In genomic region chr2:30336978-30337841, GRCh38 we compare ENCODE assay signal across 8 cellular contexts.
DNase-seq lines count a peak whose midpoint lies in the region; ATAC-seq, FAIRE-seq and TF ChIP-seq lines count a peak whose summit lies in the region.

No MANE protein-coding gene starts in this region.

- no peak overlapping the region for H3K4me3 Mint-ChIP-seq in astrocyte (ENCODE audit: unreplicated experiment)

- DNase-seq in OCI-LY7 (ENCODE audit: low spot score) (peak; percentile 90), astrocyte (ENCODE audit: low read depth) (peak; percentile 9), HPDE6-E6E7 (ENCODE audit: extremely low spot score) (no peak), medulla oblongata (ENCODE audit: extremely low spot score) (no peak), GOT3 (lab: John Stamatoyannopoulos, UW) (no peak)

- H4K20me1 ChIP-seq in OCI-LY7 (ENCODE audit: insufficient read depth, low read length) (no peaks in the 10 kb centered on the region), astrocyte (ENCODE audit: insufficient read depth, low read length) (no peaks in the 10 kb centered on the region)

- peak; percentile 23 for TF ChIP-seq POLR2A in GM18526 (IDR thresholded peaks at IDR 0.05; ENCODE audit: extremely low read depth, insufficient read length)

- no peaks in the 10 kb centered on the region for H3K27me3 ChIP-seq in astrocyte (ENCODE audit: insufficient read depth, low read length)
- no peaks in the 10 kb centered on the region for H3K27me3 ChIP-seq in thymus (ENCODE audit: control insufficient read depth, insufficient read depth)

- H3K4me3 ChIP-seq in OCI-LY7 (ENCODE audit: low read depth, low read length, poor library complexity, severe bottlenecking) (peak overlapping the region; percentile 48), astrocyte (ENCODE audit: insufficient read depth, low read depth, low read length) (no peak overlapping the region), thymus (ENCODE audit: low read length) (peak overlapping the region; percentile 29)

- H3K36me3 ChIP-seq in OCI-LY7 (ENCODE audit: insufficient read depth, low read length) (no peaks in the 10 kb centered on the region), astrocyte (ENCODE audit: insufficient read depth, low read length) (no peaks in the 10 kb centered on the region), thymus (ENCODE audit: control insufficient read depth, insufficient read depth) (no peaks in the 10 kb centered on the region)

- H3K4me2 ChIP-seq in OCI-LY7 (ENCODE audit: low read length) (peak overlapping the region; percentile 79), astrocyte (ENCODE audit: low read length) (no peak overlapping the region)

- H3K27ac ChIP-seq in OCI-LY7 (ENCODE audit: low read depth, low read length, poor library complexity, severe bottlenecking): peak overlapping the region; percentile 87
- H3K27ac ChIP-seq in astrocyte (ENCODE audit: low read depth, low read length): no peak overlapping the region
- peak overlapping the region; percentile 100 for H3K27ac ChIP-seq in thymus (ENCODE audit: low read depth)

- intact Hi-C loops in OCI-LY7 (cut with micrococcal nuclease; ENCODE audit: unreplicated experiment): loop anchor here (1.0 to 5.0 kb wide), 9 partner anchors 26 to 375 kb away; partner anchors contain the start of genes LCLAT1 and YPEL5

- peaks cover 10% of the 10 kb centered on the region for H3K4me1 Mint-ChIP-seq in astrocyte (ENCODE audit: low read depth, unreplicated experiment)

- no TSS peak for BruUV-seq in OCI-LY7 (replicated peaks; lab: Mats Ljungman, UMichigan)

- TF ChIP-seq CTCF in OCI-LY7 (conservative IDR thresholded peaks at IDR 0.05; ENCODE audit: low read length): no peak
- no peak for TF ChIP-seq CTCF in astrocyte (IDR thresholded peaks at IDR 0.05; ENCODE audit: insufficient read depth, low read depth, low read length)

- peak; percentile 93 for ATAC-seq in HG02798 (IDR thresholded peaks at IDR 0.05; ENCODE audit: poor library complexity, unreplicated experiment)

- H3K27me3 Mint-ChIP-seq in astrocyte (ENCODE audit: low read depth, unreplicated experiment): no peaks in the 10 kb centered on the region

- CTCF ChIA-PET in OCI-LY7 (lab: Charles Lee; ENCODE audit: unreplicated experiment): interaction anchor here (1.0 kb wide), 1 partner anchor 27 kb away, joined by 6 read pairs; no protein-coding TSS in a partner anchor

- H3K27ac Mint-ChIP-seq in astrocyte (ENCODE audit: unreplicated experiment): no peak overlapping the region

- H3K4me1 ChIP-seq in OCI-LY7 (ENCODE audit: insufficient read depth, low read length, poor library complexity, severe bottlenecking): peaks cover 37% of the 10 kb centered on the region
- H3K4me1 ChIP-seq in astrocyte (ENCODE audit: insufficient read depth, low read length): no peaks in the 10 kb centered on the region
- H3K4me1 ChIP-seq in thymus (ENCODE audit: control insufficient read depth, insufficient read depth, low read length): peaks cover 48% of the 10 kb centered on the region

- no peak overlapping the region for H3K9ac ChIP-seq in astrocyte (ENCODE audit: low read length)

- H3K79me2 ChIP-seq in OCI-LY7 (ENCODE audit: insufficient read depth, low read depth, low read length) (no peaks in the 10 kb centered on the region), astrocyte (ENCODE audit: insufficient read depth, low read length) (no peaks in the 10 kb centered on the region)

- H2AFZ ChIP-seq in OCI-LY7 (ENCODE audit: low read length) (peak overlapping the region; percentile 96), astrocyte (ENCODE audit: low read depth, low read length) (no peak overlapping the region)

- 46% methylated on average over 16 of the region's 16 CpGs for WGBS in thymus

- peaks cover 8% of the 10 kb centered on the region for H3K9me3 Mint-ChIP-seq in astrocyte (ENCODE audit: unreplicated experiment)

- peaks cover 3% of the 10 kb centered on the region for H3K36me3 Mint-ChIP-seq in astrocyte (ENCODE audit: low read depth, unreplicated experiment)

- FAIRE-seq in astrocyte (lab: Jason Lieb, UNC): no peak

- H3K9me3 ChIP-seq in OCI-LY7 (ENCODE audit: low read length) (no peaks in the 10 kb centered on the region; the same call in 1 of the 2 replicates), astrocyte (ENCODE audit: insufficient read depth, low read depth, low read length) (no peaks in the 10 kb centered on the region), thymus (ENCODE audit: control insufficient read depth) (no peaks in the 10 kb centered on the region)

- H3K9me2 ChIP-seq in OCI-LY7 (ENCODE audit: insufficient read depth, low read length): no peaks in the 10 kb centered on the region

- POLR2A ChIA-PET in OCI-LY7 (lab: Charles Lee): interaction anchor here (0.6 to 4.8 kb wide), 15 partner anchors 11 to 878 kb away, joined by 3 to 31 read pairs (median 5); partner anchors contain the start of gene LCLAT1

Comparison
In these comparisons a context has a peak if more than half of its experiments do, and no peak if none do; other contexts are left out.
1. DNase-seq: peak in OCI-LY7 (single experiment) and astrocyte (single experiment); none in HPDE6-E6E7 (single experiment), medulla oblongata (single experiment) and GOT3 (single experiment).